1 cellular context compared by ENCODE assay signal in the genomic region with DNA sequence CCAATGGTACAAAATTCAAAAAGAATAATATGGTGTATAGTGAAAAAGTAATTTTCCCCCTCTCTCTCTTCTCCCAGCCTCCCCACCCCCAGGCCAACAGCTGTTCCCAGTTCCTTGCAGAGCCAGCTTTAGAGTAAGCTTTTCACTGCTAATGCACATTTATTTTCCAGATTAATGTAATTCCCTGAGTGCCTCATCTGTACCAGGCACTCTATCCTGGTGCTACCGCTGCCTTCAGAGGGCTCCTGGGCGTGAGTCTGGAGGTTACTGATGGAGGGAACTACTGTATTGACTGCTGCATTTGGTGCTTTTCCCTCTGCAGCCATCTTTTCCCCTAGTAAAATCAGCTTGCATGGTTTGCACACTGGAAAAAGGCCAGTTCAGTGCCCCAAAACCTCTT.
TF ChIP-seq lines count a peak whose summit lies in the region.

No MANE protein-coding gene starts in this region.

TF ChIP-seq in H1, 55 proteins besides CTCF, POLR2A, EP300 and RAD21 (continued from another document):
- TF ChIP-seq RNF2 (IDR thresholded peaks at IDR 0.05; ENCODE audit: borderline replicate concordance, low read depth, low read length, missing control alignments, poor library complexity, severe bottlenecking) (no peak), JUND (IDR thresholded peaks at IDR 0.05; ENCODE audit: low read length) (no peak), SAP30 (IDR thresholded peaks at IDR 0.05; ENCODE audit: insufficient read depth, insufficient replicate concordance, low read length) (no peak), BCL11A (IDR thresholded peaks at IDR 0.05; ENCODE audit: low read depth in 2 of 2, low read length in 2 of 2) (no peak), PHF8 (conservative IDR thresholded peaks at IDR 0.05; ENCODE audit: low read depth, low read length) (no peak), SP2 (IDR thresholded peaks at IDR 0.05; ENCODE audit: low read length) (no peak), ZNF274 (IDR thresholded peaks at IDR 0.05; ENCODE audit: borderline replicate concordance, extremely low read depth, low read length) (no peak), NRF1 (IDR thresholded peaks at IDR 0.05; ENCODE audit: low read depth, low read length) (no peak)
